21 cellular contexts compared by ENCODE assay signal in the genomic region with DNA sequence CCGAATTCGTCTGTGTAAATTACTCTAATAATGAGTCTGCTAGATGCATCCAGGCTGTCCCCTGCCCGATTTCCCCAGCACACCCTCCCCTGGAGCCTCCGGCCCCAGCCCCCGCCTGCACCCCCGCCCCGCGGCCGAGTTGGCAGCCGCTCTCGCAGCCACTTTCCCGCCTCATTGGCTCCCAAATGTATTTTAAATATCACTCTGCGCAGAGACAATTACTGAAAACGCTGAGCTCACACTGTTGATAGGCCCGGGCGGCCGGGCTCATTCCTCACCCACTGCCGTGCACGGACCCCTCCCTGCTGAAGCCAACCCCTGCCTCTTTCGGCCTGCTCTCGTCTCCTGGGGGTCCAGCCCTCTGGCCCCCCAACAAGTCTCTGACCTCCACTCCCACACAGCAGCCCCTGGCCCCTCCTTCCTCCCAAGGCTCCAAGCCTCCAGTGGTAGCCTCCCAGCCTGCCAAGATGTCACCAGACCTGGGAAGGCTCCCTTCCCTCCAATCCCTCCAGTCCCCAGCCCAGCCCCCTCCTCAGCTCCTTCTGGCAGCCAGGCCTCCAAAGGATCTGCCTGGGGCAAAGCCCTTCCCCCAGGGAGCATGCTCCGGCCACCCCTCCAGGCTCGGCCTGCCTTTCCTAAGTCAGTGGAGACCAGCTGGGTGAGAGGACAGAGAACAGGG. TPM values are rescaled to one million over a fixed set of nuclear protein-coding genes. Genes with fewer than 3 reads are reported as not detected.
DNase-seq lines count a peak whose midpoint lies in the region; ATAC-seq and TF ChIP-seq lines count a peak whose summit lies in the region.
"Had no signal": no experiment of that assay in that cellular context is flagged by ENCODE, and none has a peak within 500 bp of the region (broad histone marks: within the 10 kb centered on the region; RNA-seq: fewer than 3 reads in every experiment).

No MANE protein-coding gene starts in this region.

- DNase-seq in NCI-H748 (lab: John Stamatoyannopoulos, UW; ENCODE audit: unreplicated experiment) (peak; percentile 12), NCI-H748 treated with DMSO at 0.1 percent for 48 hours (lab: John Stamatoyannopoulos, UW) (no peak), NCI-H69 (lab: John Stamatoyannopoulos, UW) (peak; percentile 88), globus pallidus (ENCODE audit: low spot score) (peak; percentile 3), vagina (ENCODE audit: extremely low spot score in 2 of 2) (no peak), NCI-H510A (lab: John Stamatoyannopoulos, UW) (no peak)
- DNase-seq in activated CD4-positive, alpha-beta T cell treated with anti-CD3 and anti-CD28 coated beads for 4 hours, result no peak
- DNase-seq: activated CD4-positive, CD25-positive, alpha-beta regulatory T cell; activated CD8-positive, alpha-beta memory T cell treated with anti-CD3 and anti-CD28 coated beads, Interleukin-2, amount 10 ng/mL, durations not matched to agents 7 days and 5 days; activated gamma-delta T cell treated with Interleukin-2 at 50 U/mL for 16 hours; CD8-positive, alpha-beta T cell; foreskin melanocyte; GF-D8; immature natural killer cell; NCI-H524; right lobe of liver; stimulated activated CD4-positive, alpha-beta T cell treated with anti-CD3 and anti-CD28 coated beads, Interleukin-2, amount 100 ng/mL, for 24 hours had no signal

- H3K4me1 ChIP-seq in vagina, result peaks cover 14% of the 10 kb centered on the region
- H3K4me1 ChIP-seq: right lobe of liver had no signal

- no peaks in the 10 kb centered on the region for H3K27me3 ChIP-seq in vagina
- H3K27me3 ChIP-seq: right lobe of liver had no signal

- no peak for TF ChIP-seq CTCF in vagina (IDR thresholded peaks at IDR 0.05)

- H3K36me3 ChIP-seq in vagina, result no peaks in the 10 kb centered on the region
- H3K36me3 ChIP-seq: right lobe of liver had no signal

- no peaks in the 10 kb centered on the region for H3K9me3 ChIP-seq in vagina
- H3K9me3 ChIP-seq: right lobe of liver had no signal

- H3K27ac ChIP-seq in vagina, result no peak overlapping the region
- H3K27ac ChIP-seq: right lobe of liver had no signal

- H3K4me3 ChIP-seq in vagina, result peak overlapping the region; percentile 8 to 28
- H3K4me3 ChIP-seq: right lobe of liver had no signal

- TF ChIP-seq POLR2A in vagina (IDR thresholded peaks at IDR 0.05), result no peak

- ATAC-seq in HG03175 (IDR thresholded peaks at IDR 0.05; ENCODE audit: unreplicated experiment), result no peak
- ATAC-seq: activated CD8-positive, alpha-beta memory T cell treated with anti-CD3 and anti-CD28 coated beads, Interleukin-2, amount 10 ng/mL, durations not matched to agents 7 days and 5 days; CD8-positive, alpha-beta T cell; right lobe of liver had no signal

- intact Hi-C loops in vagina (cut with DNase I), result no loop called here

RNA-seq across cellular contexts. Expression of gene H2BK1, which starts 11.0 kb away (rescaled TPM):
- total RNA-seq in vagina, result not detected
- total RNA-seq: activated CD8-positive, alpha-beta memory T cell treated with anti-CD3 and anti-CD28 coated beads, Interleukin-2, amount 10 ng/mL, durations not matched to agents 7 days and 5 days; mesothelial cell of epicardium; right lobe of liver; RPMI7951; temporal lobe had no signal

RNA-seq across cellular contexts. Expression of gene ASB10, which starts 12.3 kb away (rescaled TPM):
- not detected for total RNA-seq in vagina
- total RNA-seq: activated CD8-positive, alpha-beta memory T cell treated with anti-CD3 and anti-CD28 coated beads, Interleukin-2, amount 10 ng/mL, durations not matched to agents 7 days and 5 days; CD8-positive, alpha-beta T cell; mesothelial cell of epicardium; right lobe of liver; RPMI7951; temporal lobe had no signal

RNA-seq across cellular contexts. Expression of gene ABCF2, which starts 27.7 kb away (rescaled TPM):
- total RNA-seq in vagina, result 25.3 TPM

RNA-seq across cellular contexts. Expression of gene GBX1, which starts 31.8 kb away (rescaled TPM):
- total RNA-seq in vagina, result not detected
- total RNA-seq: activated CD8-positive, alpha-beta memory T cell treated with anti-CD3 and anti-CD28 coated beads, Interleukin-2, amount 10 ng/mL, durations not matched to agents 7 days and 5 days; CD8-positive, alpha-beta T cell; mesothelial cell of epicardium; right lobe of liver; RPMI7951; temporal lobe had no signal

RNA-seq across cellular contexts. Expression of gene CHPF2, which starts 32.9 kb away (rescaled TPM):
- total RNA-seq in vagina, result 28.0 TPM

Comparison
In these comparisons a context has a peak if more than half of its experiments do, and no peak if none do; other contexts are left out.
1. DNase-seq: peak in NCI-H748 (single experiment), NCI-H69 (single experiment) and globus pallidus (single experiment); none in NCI-H748 treated with DMSO at 0.1 percent for 48 hours (single experiment), vagina (0 of 2), activated CD4-positive, alpha-beta T cell treated with anti-CD3 and anti-CD28 coated beads for 4 hours (0 of 2) and NCI-H510A (single experiment).